In the genomic region with DNA sequence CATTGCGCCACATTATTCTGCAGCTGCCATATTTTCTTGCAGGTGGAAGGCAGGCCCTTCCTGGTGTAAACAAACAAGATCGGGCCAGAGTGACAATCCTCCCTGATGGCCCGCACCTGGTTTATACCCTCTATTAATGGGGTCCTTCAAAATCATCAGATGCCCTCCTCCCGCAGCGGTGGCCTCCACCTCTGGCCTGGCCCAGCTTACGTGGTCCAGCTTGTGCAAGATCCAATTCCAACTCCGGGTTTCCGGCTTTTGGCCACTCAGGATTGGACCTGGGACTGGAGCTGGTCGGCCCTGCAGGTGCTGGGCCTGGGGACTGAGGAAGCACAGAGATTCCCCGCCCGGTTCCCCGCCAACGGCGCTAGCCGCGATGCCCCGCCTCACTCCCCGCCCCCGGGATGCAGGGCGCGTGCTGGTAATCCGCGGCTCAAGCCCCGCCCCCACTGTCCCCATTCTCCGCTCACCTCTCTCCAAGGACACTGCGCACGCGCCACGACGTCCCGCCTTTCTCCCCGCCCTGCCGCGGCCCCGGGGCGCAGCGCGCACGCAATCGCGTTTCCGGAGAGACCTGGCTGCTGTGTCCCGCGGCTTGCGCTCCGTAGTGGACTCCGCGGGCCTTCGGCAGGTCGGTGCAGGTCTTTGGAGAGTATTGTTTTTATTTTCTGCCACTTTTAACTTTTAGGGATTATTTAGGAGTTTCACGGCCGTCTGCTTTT, we compare ENCODE assay signal across 8 cellular contexts. TPM values are rescaled to one million over a fixed set of nuclear protein-coding genes. Genes with fewer than 3 reads are reported as not detected.
DNase-seq lines count a peak whose midpoint lies in the region; ATAC-seq and TF ChIP-seq lines count a peak whose summit lies in the region.

A gene (plus strand): TSS at position 555 of the 722 bp plus-strand sequence. CDS start 1,441 bp downstream, outside the sequence.

- ATAC-seq in HG03439 (IDR thresholded peaks at IDR 0.05; ENCODE audit: unreplicated experiment): peak; percentile 94
- peak; percentile 98 for ATAC-seq in activated CD4-positive, alpha-beta T cell treated with anti-CD3 and anti-CD28 coated beads for 36 hours

- DNase-seq in AML-193 (lab: John Stamatoyannopoulos, UW): peak; percentile 99
- DNase-seq in NCI-H510A treated with DMSO at 0.1 percent for 48 hours (lab: John Stamatoyannopoulos, UW): peak; percentile 92
- DNase-seq in activated CD4-positive, alpha-beta T cell treated with anti-CD3 and anti-CD28 coated beads for 36 hours: peak; percentile 100
- DNase-seq in choroid plexus epithelial cell (ENCODE audit: low read depth): peak; percentile 97
- peak; percentile 95 for DNase-seq in kidney glomerular epithelial cell (lab: John Stamatoyannopoulos, UW)
- peak; percentile 99 to 100 (median 100) for DNase-seq in stimulated activated CD4-positive, alpha-beta T cell treated with anti-CD3 and anti-CD28 coated beads, Interleukin-1b, Interleukin-23, amount 100 ng/mL, for 24 hours (ENCODE audit: low read depth in 4 of 4, low spot score in 1 of 4)

- peaks cover 40% of the 10 kb centered on the region for H3K4me1 Mint-ChIP-seq in activated CD4-positive, alpha-beta T cell treated with anti-CD3 and anti-CD28 coated beads for 36 hours

- peak; percentile 94 for TF ChIP-seq POLR2A in GM19193 (IDR thresholded peaks at IDR 0.05; ENCODE audit: extremely low read depth, insufficient read depth, insufficient read length)

- no peaks in the 10 kb centered on the region for H3K9me3 Mint-ChIP-seq in activated CD4-positive, alpha-beta T cell treated with anti-CD3 and anti-CD28 coated beads for 36 hours (ENCODE audit: low read depth)

- H3K27me3 Mint-ChIP-seq in activated CD4-positive, alpha-beta T cell treated with anti-CD3 and anti-CD28 coated beads for 36 hours: no peaks in the 10 kb centered on the region

- H3K36me3 Mint-ChIP-seq in activated CD4-positive, alpha-beta T cell treated with anti-CD3 and anti-CD28 coated beads for 36 hours (ENCODE audit: low read depth): peaks cover 19% of the 10 kb centered on the region

- POLR2A ChIA-PET in activated CD4-positive, alpha-beta T cell treated with anti-CD3 and anti-CD28 coated beads for 36 hours (lab: Charles Lee): interaction anchor here (0.5 to 3.0 kb wide), 4 partner anchors 25 to 53 kb away, joined by 4 to 19 read pairs (median 8); a partner anchor contains a TSS

- peak within 1 kb of the TSS; percentile 95 for H3K4me3 Mint-ChIP-seq in activated CD4-positive, alpha-beta T cell treated with anti-CD3 and anti-CD28 coated beads for 36 hours

- H3K27ac Mint-ChIP-seq in activated CD4-positive, alpha-beta T cell treated with anti-CD3 and anti-CD28 coated beads for 36 hours: peak within 1 kb of the TSS; percentile 95

- peak within 1 kb of the TSS; percentile 68 for H3K4me3 ChIP-seq in choroid plexus epithelial cell (ENCODE audit: low read depth, low read length)

- TF ChIP-seq CTCF in choroid plexus epithelial cell (conservative IDR thresholded peaks at IDR 0.05; ENCODE audit: low read depth, low read length): no peak

- CTCF ChIA-PET in activated CD4-positive, alpha-beta T cell treated with anti-CD3 and anti-CD28 coated beads for 36 hours (lab: Charles Lee): interaction anchor here (0.6 to 2.1 kb wide), 11 partner anchors 12 to 415 kb away, joined by 3 to 9 read pairs (median 3); a partner anchor contains a TSS

- intact Hi-C loops in activated CD4-positive, alpha-beta T cell treated with anti-CD3 and anti-CD28 coated beads for 36 hours (cut with DNase I, micrococcal nuclease): loop anchor here (1.0 to 2.0 kb wide), 9 partner anchors 24 to 790 kb away; a partner anchor contains a TSS

RNA-seq across cellular contexts. Expression of the gene that starts here (rescaled TPM):
- total RNA-seq in activated CD4-positive, alpha-beta T cell treated with anti-CD3 and anti-CD28 coated beads for 36 hours: 10 to 100 TPM; 77.2 to 99.3 TPM

Comparison
In these comparisons a context has a peak if more than half of its experiments do, and no peak if none do; other contexts are left out.
1. Peak in every context shown above with its lines: DNase-seq, ATAC-seq and H3K4me3 ChIP-seq.